ENCODE assay signal across 12 cellular contexts in the genomic region with DNA sequence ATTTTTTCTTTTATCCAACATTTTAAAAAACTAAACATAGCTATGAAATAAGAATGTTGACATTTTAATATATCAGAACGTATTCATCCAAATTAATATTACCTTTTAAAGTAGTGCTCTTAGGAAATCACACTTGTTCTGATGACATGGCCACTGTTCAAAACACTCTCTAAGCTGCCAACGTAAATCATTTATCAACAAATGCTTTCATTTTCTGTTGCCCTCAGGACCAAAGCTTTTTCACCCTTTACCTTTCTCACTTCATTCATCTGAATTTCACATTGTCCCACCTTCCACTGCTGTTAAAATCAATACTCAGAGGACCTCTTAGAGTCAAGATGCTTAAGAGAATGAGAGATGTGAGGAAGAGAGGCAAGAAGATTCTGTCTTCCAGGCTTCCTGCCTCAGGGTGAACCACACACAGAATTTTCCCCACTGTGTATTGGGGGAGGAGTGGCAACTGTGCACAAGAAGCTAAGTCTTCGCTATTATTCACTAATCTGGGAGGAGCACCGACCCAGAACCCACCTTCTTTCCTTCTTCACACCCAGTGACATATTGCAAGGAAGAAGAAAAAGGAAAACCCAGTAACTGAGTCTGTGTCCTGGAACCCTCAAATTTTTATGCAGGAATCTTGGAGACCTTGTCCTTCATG. TPM values are rescaled to one million over a fixed set of nuclear protein-coding genes. Genes with fewer than 3 reads are reported as not detected.
DNase-seq lines count a peak whose midpoint lies in the region; ATAC-seq and TF ChIP-seq lines count a peak whose summit lies in the region.
"Had no signal": no experiment of that assay in that cellular context is flagged by ENCODE, and none has a peak within 500 bp of the region (broad histone marks: within the 10 kb centered on the region; RNA-seq: fewer than 3 reads in every experiment).

No MANE protein-coding gene starts in this region.

- H3K27me3 ChIP-seq in OCI-LY1 (ENCODE audit: insufficient read depth, low read length) (no peaks in the 10 kb centered on the region), vagina (no peaks in the 10 kb centered on the region)
- H3K27me3 ChIP-seq: suprapubic skin had no signal

- no peak for TF ChIP-seq CTCF in OCI-LY1 (IDR thresholded peaks at IDR 0.05; ENCODE audit: low read length)
- TF ChIP-seq CTCF in vagina (IDR thresholded peaks at IDR 0.05), result no peak

- H3K4me1 ChIP-seq in OCI-LY1 (ENCODE audit: insufficient read depth, low read length, severe bottlenecking), result peaks cover 30% of the 10 kb centered on the region
- H3K4me1 ChIP-seq in vagina, result peaks cover 21% of the 10 kb centered on the region

- peak overlapping the region; percentile 41 for H3K4me2 ChIP-seq in OCI-LY1 (ENCODE audit: low read length)

- no peak for DNase-seq in Right ventricle myocardium inferior (ENCODE audit: missing footprints)
- DNase-seq in cardiac septum (ENCODE audit: low spot score), result no peak
- DNase-seq in foreskin melanocyte, result peak; percentile 24
- no peak for DNase-seq in vagina (ENCODE audit: extremely low spot score in 2 of 2)
- DNase-seq in NCI-H1105 treated with DMSO at 0.1 percent for 48 hours (lab: John Stamatoyannopoulos, UW), result no peak
- DNase-seq in NCI-H1417 treated with DMSO at 0.1 percent for 48 hours (lab: John Stamatoyannopoulos, UW), result no peak
- DNase-seq in activated CD4-positive, alpha-beta T cell treated with anti-CD3 and anti-CD28 coated beads, Interleukin-2, amount 50 U/mL, for 4 hours, result no peak
- DNase-seq: KBM-7, T-helper 1 cell had no signal

- intact Hi-C loops in Right ventricle myocardium inferior (cut with DNase I) (no loop called here), cardiac septum (cut with DNase I) (no loop called here), vagina (cut with DNase I) (no loop called here)

- peak; percentile 54 for ATAC-seq in Right ventricle myocardium inferior

- H3K36me3 ChIP-seq in OCI-LY1 (ENCODE audit: insufficient read depth, low read length) (peaks cover 13% of the 10 kb centered on the region; the same call in 1 of the 2 replicates), vagina (no peaks in the 10 kb centered on the region)

- TF ChIP-seq POLR2A in vagina (IDR thresholded peaks at IDR 0.05), result no peak

- peak overlapping the region; percentile 30 for H3K27ac ChIP-seq in OCI-LY1 (ENCODE audit: low read depth, low read length, poor library complexity, severe bottlenecking)
- H3K27ac ChIP-seq in vagina, result peak overlapping the region; percentile 13
- H3K27ac ChIP-seq: suprapubic skin had no signal

- H3F3A ChIP-seq in OCI-LY1 (ENCODE audit: insufficient read depth, low read length), result no peaks in the 10 kb centered on the region

- H3K4me3 ChIP-seq in OCI-LY1 (ENCODE audit: low read depth, low read length, poor library complexity, severe bottlenecking), result peak overlapping the region; percentile 2
- no peak overlapping the region for H3K4me3 ChIP-seq in vagina
- H3K4me3 ChIP-seq: skin epidermis, suprapubic skin had no signal

- no peaks in the 10 kb centered on the region for H3K79me2 ChIP-seq in OCI-LY1 (ENCODE audit: insufficient read depth, low read length)

- H4K20me1 ChIP-seq in OCI-LY1 (ENCODE audit: insufficient read depth, low read length), result no peaks in the 10 kb centered on the region

- no peak overlapping the region for H2AFZ ChIP-seq in OCI-LY1 (ENCODE audit: low read length)

- H3K9me3 ChIP-seq in OCI-LY1 (ENCODE audit: low read length) (no peaks in the 10 kb centered on the region), vagina (no peaks in the 10 kb centered on the region)
- H3K9me3 ChIP-seq: suprapubic skin had no signal

- no peak overlapping the region for H3K9ac ChIP-seq in OCI-LY1 (ENCODE audit: low read length)

- H3K9me2 ChIP-seq in OCI-LY1 (ENCODE audit: low read depth, low read length), result no peaks in the 10 kb centered on the region

RNA-seq across cellular contexts. Expression of gene HIBADH, which starts 21.0 kb away (rescaled TPM):
- total RNA-seq in Right ventricle myocardium inferior (108 TPM), cardiac septum (54.8 TPM), vagina (38.1 TPM)
